9 cellular contexts compared by ENCODE assay signal in genomic region chr5:137344723-137345322, GRCh38.
DNase-seq lines count a peak whose midpoint lies in the region; ATAC-seq, FAIRE-seq and TF ChIP-seq lines count a peak whose summit lies in the region.
"Had no signal": no experiment of that assay in that cellular context is flagged by ENCODE, and none has a peak within 500 bp of the region (broad histone marks: within the 10 kb centered on the region; RNA-seq: fewer than 3 reads in every experiment).

No MANE protein-coding gene starts in this region.

- WGBS in K562 (ENCODE audit: insufficient coverage, low coverage, missing lambda C conversion rate): 2% methylated on average over 6 of the region's 6 CpGs

- ATAC-seq in K562 (peak; percentile 61), left lobe of liver (peak; percentile 56), HG02884 (IDR thresholded peaks at IDR 0.05; ENCODE audit: unreplicated experiment) (no peak), HG03520 (IDR thresholded peaks at IDR 0.05; ENCODE audit: unreplicated experiment) (no peak), GM21360 (IDR thresholded peaks at IDR 0.05; ENCODE audit: unreplicated experiment) (no peak)

- no TSS peak for BruUV-seq in K562 (replicated peaks; lab: Mats Ljungman, UMichigan)

- no peaks in the 10 kb centered on the region for H3K79me2 ChIP-seq in K562 (ENCODE audit: control insufficient read depth, insufficient read depth, low read length)

- intact Hi-C loops in K562 (cut with micrococcal nuclease): loop anchor here (1.0 kb wide), 1 partner anchor 154 kb away; the partner anchor contains the start of gene SPOCK1

- CTCF ChIA-PET in K562 (lab: Yijun Ruan, JAX; ENCODE audit: low intra/inter-chr PET ratio): interaction anchor here (0.9 kb wide), 1 partner anchor 154 kb away, joined by 6 read pairs; the partner anchor contains the start of gene SPOCK1

- peak; percentile 33 to 65; a peak in 3 of 4 replicates for TF ChIP-seq RAD21 in K562 (CRISPR knock-in tag; conservative IDR thresholded peaks at IDR 0.05 in 1 of 2, IDR thresholded peaks at IDR 0.05 in 1 of 2)

- H3K27ac ChIP-seq in K562 (ENCODE audit: extremely low read depth, low read depth, low read length): no peak overlapping the region

- FAIRE-seq in K562 (lab: Jason Lieb, UNC): peak; percentile 82
- FAIRE-seq: islet of Langerhans had no signal

- POLR2A ChIA-PET in K562 (lab: Yijun Ruan, JAX): interaction anchor here (0.6 to 0.7 kb wide), 3 partner anchors 9 to 79 kb away, joined by 3 read pairs; no protein-coding TSS in a partner anchor

- DNase-seq in AG20443 (ENCODE audit: low spot score): peak; percentile 55
- peak; percentile 43 for DNase-seq in NCI-H460 (ENCODE audit: extremely low read depth, low read depth)
- DNase-seq in K562 (ENCODE audit: extremely low read depth in 1 of 4, low spot score in 3 of 4): peak; percentile 28 to 57 (median 48)
- DNase-seq in left lobe of liver (ENCODE audit: low spot score): peak; percentile 48

- TF ChIP-seq EP300 in K562 (IDR thresholded peaks at IDR 0.05; ENCODE audit: low read length): no peak

- H3K4me1 ChIP-seq in K562 (replicated peaks in 1 of 2; ENCODE audit: control insufficient read depth in 2 of 2, insufficient read depth in 2 of 2, low read length in 2 of 2): no peaks in the 10 kb centered on the region

- peak; percentile 86 for TF ChIP-seq CTCF in GM12873 (IDR thresholded peaks at IDR 0.05; ENCODE audit: insufficient read depth, low read depth, low read length, missing control alignments)
- peak; percentile 70 to 79 (median 78); a peak in 5 of 6 replicates for TF ChIP-seq CTCF in K562 (IDR thresholded peaks at IDR 0.05 in 2 of 3, conservative IDR thresholded peaks at IDR 0.05 in 1 of 3; ENCODE audit: insufficient read depth in 2 of 3, low read depth in 1 of 3, low read length in 3 of 3)

- no peak overlapping the region for H3K9ac ChIP-seq in K562 (ENCODE audit: insufficient read depth in 1 of 2, low read depth in 2 of 2, low read length in 2 of 2)

- H3K4me3 ChIP-seq in K562: no peak overlapping the region

- H3K27me3 ChIP-seq in K562 (ENCODE audit: control insufficient read depth in 2 of 2, insufficient read depth in 2 of 2, low read length in 2 of 2): no peaks in the 10 kb centered on the region; a peak in 1 of 5 replicates

- no peaks in the 10 kb centered on the region for H3K36me3 ChIP-seq in K562 (ENCODE audit: control insufficient read depth, insufficient read depth, low read length)

- H3K4me2 ChIP-seq in K562 (ENCODE audit: insufficient read depth, low read length): no peak overlapping the region

- H3K9me3 ChIP-seq in K562 (replicated peaks; ENCODE audit: control insufficient read depth, insufficient read depth, low read depth, low read length): no peaks in the 10 kb centered on the region

- H4K20me1 ChIP-seq in K562 (replicated peaks; ENCODE audit: control insufficient read depth, insufficient read depth, low read length): no peaks in the 10 kb centered on the region

- H3K9me1 ChIP-seq in K562 (ENCODE audit: control insufficient read depth, insufficient read depth, low read length): no peaks in the 10 kb centered on the region

- no peak overlapping the region for H2AFZ ChIP-seq in K562 (ENCODE audit: low read depth, low read length)

- no peak for TF ChIP-seq POLR2A in K562 (conservative IDR thresholded peaks at IDR 0.05)

- in situ Hi-C loops in K562 (cut with MboI): no loop called here

TF ChIP-seq in K562, 482 proteins besides CTCF, POLR2A, EP300 and RAD21:
- TF ChIP-seq ARID2 (IDR thresholded peaks at IDR 0.05) (no peak), MXI1 (IDR thresholded peaks at IDR 0.05; ENCODE audit: low read depth, low read length) (no peak), SMC3 (conservative IDR thresholded peaks at IDR 0.05; ENCODE audit: insufficient read depth, low read depth, low read length) (0 out of 2 replicates have a peak, but pooled peaks have one; percentile 23), ZNF408 (CRISPR knock-in tag; IDR thresholded peaks at IDR 0.05; ENCODE audit: low read depth) (no peak), FIP1L1 (IDR thresholded peaks at IDR 0.05; ENCODE audit: low read depth, low read length, poor library complexity, severe bottlenecking) (no peak), KLF16 (IDR thresholded peaks at IDR 0.05) (peak; percentile 27; the same call in 1 of the 2 replicates), MTF1 (CRISPR knock-in tag; IDR thresholded peaks at IDR 0.05; ENCODE audit: borderline replicate concordance) (no peak), ARID1B (IDR thresholded peaks at IDR 0.05) (no peak)

Comparison
In these comparisons a context has a peak if more than half of its experiments do, and no peak if none do; other contexts are left out.
1. ATAC-seq: peak in K562 (single experiment) and left lobe of liver (single experiment); none in HG02884 (single experiment), HG03520 (single experiment) and GM21360 (single experiment).
2. Peak in every context shown above with its lines, with median percentiles within 50 percentile points of each other: DNase-seq.